Comparison of ENCODE assay signal across 1 cellular context in genomic region chr2:43193996-43194869, GRCh38.
TF ChIP-seq lines count a peak whose summit lies in the region.

No MANE protein-coding gene starts in this region.

TF ChIP-seq in HepG2, 621 proteins besides CTCF, POLR2A, EP300 and RAD21 (continued from another document and continues in another):
- TF ChIP-seq, protein P1, sequence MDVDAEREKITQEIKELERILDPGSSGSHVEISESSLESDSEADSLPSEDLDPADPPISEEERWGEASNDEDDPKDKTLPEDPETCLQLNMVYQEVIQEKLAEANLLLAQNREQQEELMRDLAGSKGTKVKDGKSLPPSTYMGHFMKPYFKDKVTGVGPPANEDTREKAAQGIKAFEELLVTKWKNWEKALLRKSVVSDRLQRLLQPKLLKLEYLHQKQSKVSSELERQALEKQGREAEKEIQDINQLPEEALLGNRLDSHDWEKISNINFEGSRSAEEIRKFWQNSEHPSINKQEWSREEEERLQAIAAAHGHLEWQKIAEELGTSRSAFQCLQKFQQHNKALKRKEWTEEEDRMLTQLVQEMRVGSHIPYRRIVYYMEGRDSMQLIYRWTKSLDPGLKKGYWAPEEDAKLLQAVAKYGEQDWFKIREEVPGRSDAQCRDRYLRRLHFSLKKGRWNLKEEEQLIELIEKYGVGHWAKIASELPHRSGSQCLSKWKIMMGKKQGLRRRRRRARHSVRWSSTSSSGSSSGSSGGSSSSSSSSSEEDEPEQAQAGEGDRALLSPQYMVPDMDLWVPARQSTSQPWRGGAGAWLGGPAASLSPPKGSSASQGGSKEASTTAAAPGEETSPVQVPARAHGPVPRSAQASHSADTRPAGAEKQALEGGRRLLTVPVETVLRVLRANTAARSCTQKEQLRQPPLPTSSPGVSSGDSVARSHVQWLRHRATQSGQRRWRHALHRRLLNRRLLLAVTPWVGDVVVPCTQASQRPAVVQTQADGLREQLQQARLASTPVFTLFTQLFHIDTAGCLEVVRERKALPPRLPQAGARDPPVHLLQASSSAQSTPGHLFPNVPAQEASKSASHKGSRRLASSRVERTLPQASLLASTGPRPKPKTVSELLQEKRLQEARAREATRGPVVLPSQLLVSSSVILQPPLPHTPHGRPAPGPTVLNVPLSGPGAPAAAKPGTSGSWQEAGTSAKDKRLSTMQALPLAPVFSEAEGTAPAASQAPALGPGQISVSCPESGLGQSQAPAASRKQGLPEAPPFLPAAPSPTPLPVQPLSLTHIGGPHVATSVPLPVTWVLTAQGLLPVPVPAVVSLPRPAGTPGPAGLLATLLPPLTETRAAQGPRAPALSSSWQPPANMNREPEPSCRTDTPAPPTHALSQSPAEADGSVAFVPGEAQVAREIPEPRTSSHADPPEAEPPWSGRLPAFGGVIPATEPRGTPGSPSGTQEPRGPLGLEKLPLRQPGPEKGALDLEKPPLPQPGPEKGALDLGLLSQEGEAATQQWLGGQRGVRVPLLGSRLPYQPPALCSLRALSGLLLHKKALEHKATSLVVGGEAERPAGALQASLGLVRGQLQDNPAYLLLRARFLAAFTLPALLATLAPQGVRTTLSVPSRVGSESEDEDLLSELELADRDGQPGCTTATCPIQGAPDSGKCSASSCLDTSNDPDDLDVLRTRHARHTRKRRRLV (CRISPR knock-in tag; IDR thresholded peaks at IDR 0.05), result no peak
- TF ChIP-seq WIZ (CRISPR knock-in tag; IDR thresholded peaks at IDR 0.05) (no peak; the same call in 1 of the 2 replicates), ZNF121 (CRISPR knock-in tag; IDR thresholded peaks at IDR 0.05) (peak; percentile 73), ZNF274 (CRISPR knock-in tag; IDR thresholded peaks at IDR 0.05) (peak; percentile 16), SP2 (CRISPR knock-in tag; IDR thresholded peaks at IDR 0.05) (no peak), IKZF1 (IDR thresholded peaks at IDR 0.05) (no peak), FOXA1 (IDR thresholded peaks at IDR 0.05) (no peak), FOXA1 (CRISPR knock-in tag; IDR thresholded peaks at IDR 0.05) (peak; percentile 59), PHF5A (CRISPR knock-in tag; IDR thresholded peaks at IDR 0.05; ENCODE audit: low read depth, unreplicated experiment) (peak; percentile 93), ZMYM3 (CRISPR knock-in tag; IDR thresholded peaks at IDR 0.05) (peak; percentile 98), FOXJ3 (CRISPR knock-in tag; IDR thresholded peaks at IDR 0.05; ENCODE audit: borderline replicate concordance) (peak; percentile 95; the same call in 1 of the 2 replicates), IKZF5 (CRISPR knock-in tag; IDR thresholded peaks at IDR 0.05) (peak; percentile 98), BCL3 (CRISPR knock-in tag; IDR thresholded peaks at IDR 0.05) (0 out of 2 replicates have a peak, but pooled peaks have one; percentile 25), MIER3 (CRISPR knock-in tag; IDR thresholded peaks at IDR 0.05; ENCODE audit: borderline replicate concordance) (peak; percentile 91; the same call in 1 of the 2 replicates), MIXL1 (CRISPR knock-in tag; IDR thresholded peaks at IDR 0.05) (peak; percentile 79; the same call in 1 of the 2 replicates), TBX3 (IDR thresholded peaks at IDR 0.05; ENCODE audit: borderline replicate concordance) (no peak), DNMT1 (CRISPR knock-in tag; IDR thresholded peaks at IDR 0.05) (peak; percentile 89; the same call in 1 of the 2 replicates), TCF7 (IDR thresholded peaks at IDR 0.05; ENCODE audit: low read depth) (no peak), ZBTB20 (CRISPR knock-in tag; IDR thresholded peaks at IDR 0.05; ENCODE audit: borderline replicate concordance, low read depth) (peak; percentile 95), KMT2A (CRISPR knock-in tag; IDR thresholded peaks at IDR 0.05) (0 out of 2 replicates have a peak, but pooled peaks have one; percentile 16), FIP1L1 (IDR thresholded peaks at IDR 0.05; ENCODE audit: borderline replicate concordance, insufficient read depth, low read depth, low read length) (no peak), ZNF790 (CRISPR knock-in tag; IDR thresholded peaks at IDR 0.05; ENCODE audit: borderline replicate concordance) (peak; percentile 89; the same call in 1 of the 2 replicates), RFX5 (IDR thresholded peaks at IDR 0.05; ENCODE audit: low read depth, low read length) (peak; percentile 31; the same call in 1 of the 2 replicates), JUN (CRISPR knock-in tag; IDR thresholded peaks at IDR 0.05) (peak; percentile 52; the same call in 1 of the 2 replicates), YEATS2 (CRISPR knock-in tag; IDR thresholded peaks at IDR 0.05; ENCODE audit: borderline replicate concordance) (no peak), JDP2 (CRISPR knock-in tag; IDR thresholded peaks at IDR 0.05; ENCODE audit: borderline replicate concordance) (no peak; the same call in 1 of the 2 replicates), MXI1 (IDR thresholded peaks at IDR 0.05; ENCODE audit: borderline replicate concordance, low read depth, low read length) (peak; percentile 48; the same call in 1 of the 3 replicates), ZNF431 (CRISPR knock-in tag; IDR thresholded peaks at IDR 0.05; ENCODE audit: borderline replicate concordance, low read depth) (peak; percentile 91; the same call in 1 of the 2 replicates), REPIN1 (CRISPR knock-in tag; IDR thresholded peaks at IDR 0.05; ENCODE audit: borderline replicate concordance, low read depth) (no peak; the same call in 1 of the 2 replicates), ZNF44 (CRISPR knock-in tag; IDR thresholded peaks at IDR 0.05) (peak; percentile 82), ZNF550 (CRISPR knock-in tag; IDR thresholded peaks at IDR 0.05; ENCODE audit: borderline replicate concordance) (0 out of 2 replicates have a peak, but pooled peaks have one; percentile 7), FOXM1 (CRISPR knock-in tag; IDR thresholded peaks at IDR 0.05) (no peak), JUND (CRISPR knock-in tag; IDR thresholded peaks at IDR 0.05) (0 out of 2 replicates have a peak, but pooled peaks have one; percentile 40), ETV5 (CRISPR knock-in tag; IDR thresholded peaks at IDR 0.05; ENCODE audit: borderline replicate concordance) (peak; percentile 64; the same call in 1 of the 2 replicates), ZFAT (CRISPR knock-in tag; conservative IDR thresholded peaks at IDR 0.05) (no peak), ZNF430 (CRISPR knock-in tag; IDR thresholded peaks at IDR 0.05) (peak; percentile 79; the same call in 1 of the 2 replicates), ZNF747 (CRISPR knock-in tag; IDR thresholded peaks at IDR 0.05; ENCODE audit: borderline replicate concordance) (peak; percentile 64; the same call in 1 of the 2 replicates), ZNF672 (CRISPR knock-in tag; IDR thresholded peaks at IDR 0.05) (no peak; the same call in 1 of the 2 replicates), ZFP36L2 (CRISPR knock-in tag; IDR thresholded peaks at IDR 0.05) (no peak), ONECUT2 (CRISPR knock-in tag; IDR thresholded peaks at IDR 0.05) (no peak; the same call in 1 of the 2 replicates), YEATS4 (CRISPR knock-in tag; IDR thresholded peaks at IDR 0.05; ENCODE audit: borderline replicate concordance) (peak; percentile 92), MLX (CRISPR knock-in tag; IDR thresholded peaks at IDR 0.05) (peak; percentile 57), ZNF264 (CRISPR knock-in tag; IDR thresholded peaks at IDR 0.05) (peak; percentile 99), ZC3H13 (CRISPR knock-in tag; IDR thresholded peaks at IDR 0.05) (peak; percentile 64), ZNF737 (CRISPR knock-in tag; IDR thresholded peaks at IDR 0.05; ENCODE audit: borderline replicate concordance) (no peak), PPARG (CRISPR knock-in tag; conservative IDR thresholded peaks at IDR 0.05) (peak; percentile 93)
- TF ChIP-seq, protein P2, sequence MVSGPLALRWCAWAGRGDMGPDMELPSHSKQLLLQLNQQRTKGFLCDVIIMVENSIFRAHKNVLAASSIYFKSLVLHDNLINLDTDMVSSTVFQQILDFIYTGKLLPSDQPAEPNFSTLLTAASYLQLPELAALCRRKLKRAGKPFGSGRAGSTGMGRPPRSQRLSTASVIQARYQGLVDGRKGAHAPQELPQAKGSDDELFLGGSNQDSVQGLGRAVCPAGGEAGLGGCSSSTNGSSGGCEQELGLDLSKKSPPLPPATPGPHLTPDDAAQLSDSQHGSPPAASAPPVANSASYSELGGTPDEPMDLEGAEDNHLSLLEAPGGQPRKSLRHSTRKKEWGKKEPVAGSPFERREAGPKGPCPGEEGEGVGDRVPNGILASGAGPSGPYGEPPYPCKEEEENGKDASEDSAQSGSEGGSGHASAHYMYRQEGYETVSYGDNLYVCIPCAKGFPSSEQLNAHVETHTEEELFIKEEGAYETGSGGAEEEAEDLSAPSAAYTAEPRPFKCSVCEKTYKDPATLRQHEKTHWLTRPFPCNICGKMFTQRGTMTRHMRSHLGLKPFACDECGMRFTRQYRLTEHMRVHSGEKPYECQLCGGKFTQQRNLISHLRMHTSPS (CRISPR knock-in tag; IDR thresholded peaks at IDR 0.05; ENCODE audit: low read depth), result no peak; the same call in 1 of the 2 replicates
- TF ChIP-seq, protein P3, sequence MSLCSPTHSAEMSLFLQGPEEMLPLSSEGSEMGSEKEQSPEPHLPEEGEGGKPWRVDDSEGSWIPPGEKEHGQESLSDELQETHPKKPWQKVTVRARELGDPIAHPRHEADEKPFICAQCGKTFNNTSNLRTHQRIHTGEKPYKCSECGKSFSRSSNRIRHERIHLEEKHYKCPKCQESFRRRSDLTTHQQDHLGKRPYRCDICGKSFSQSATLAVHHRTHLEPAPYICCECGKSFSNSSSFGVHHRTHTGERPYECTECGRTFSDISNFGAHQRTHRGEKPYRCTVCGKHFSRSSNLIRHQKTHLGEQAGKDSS (CRISPR knock-in tag; IDR thresholded peaks at IDR 0.05; ENCODE audit: borderline replicate concordance, low read depth), result no peak; the same call in 1 of the 2 replicates
- TF ChIP-seq, protein P4, sequence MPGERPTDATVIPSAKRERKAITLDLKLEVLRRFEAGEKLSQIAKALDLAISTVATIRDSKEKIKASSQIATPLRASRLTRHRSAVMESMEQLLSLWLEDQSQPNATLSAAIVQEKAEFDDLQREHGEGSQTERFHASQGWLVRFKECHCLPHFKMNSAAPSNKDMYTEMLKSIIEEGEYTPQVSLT (CRISPR knock-in tag; IDR thresholded peaks at IDR 0.05; ENCODE audit: borderline replicate concordance, low read depth), result no peak; the same call in 1 of the 2 replicates
- TF ChIP-seq, protein P5, sequence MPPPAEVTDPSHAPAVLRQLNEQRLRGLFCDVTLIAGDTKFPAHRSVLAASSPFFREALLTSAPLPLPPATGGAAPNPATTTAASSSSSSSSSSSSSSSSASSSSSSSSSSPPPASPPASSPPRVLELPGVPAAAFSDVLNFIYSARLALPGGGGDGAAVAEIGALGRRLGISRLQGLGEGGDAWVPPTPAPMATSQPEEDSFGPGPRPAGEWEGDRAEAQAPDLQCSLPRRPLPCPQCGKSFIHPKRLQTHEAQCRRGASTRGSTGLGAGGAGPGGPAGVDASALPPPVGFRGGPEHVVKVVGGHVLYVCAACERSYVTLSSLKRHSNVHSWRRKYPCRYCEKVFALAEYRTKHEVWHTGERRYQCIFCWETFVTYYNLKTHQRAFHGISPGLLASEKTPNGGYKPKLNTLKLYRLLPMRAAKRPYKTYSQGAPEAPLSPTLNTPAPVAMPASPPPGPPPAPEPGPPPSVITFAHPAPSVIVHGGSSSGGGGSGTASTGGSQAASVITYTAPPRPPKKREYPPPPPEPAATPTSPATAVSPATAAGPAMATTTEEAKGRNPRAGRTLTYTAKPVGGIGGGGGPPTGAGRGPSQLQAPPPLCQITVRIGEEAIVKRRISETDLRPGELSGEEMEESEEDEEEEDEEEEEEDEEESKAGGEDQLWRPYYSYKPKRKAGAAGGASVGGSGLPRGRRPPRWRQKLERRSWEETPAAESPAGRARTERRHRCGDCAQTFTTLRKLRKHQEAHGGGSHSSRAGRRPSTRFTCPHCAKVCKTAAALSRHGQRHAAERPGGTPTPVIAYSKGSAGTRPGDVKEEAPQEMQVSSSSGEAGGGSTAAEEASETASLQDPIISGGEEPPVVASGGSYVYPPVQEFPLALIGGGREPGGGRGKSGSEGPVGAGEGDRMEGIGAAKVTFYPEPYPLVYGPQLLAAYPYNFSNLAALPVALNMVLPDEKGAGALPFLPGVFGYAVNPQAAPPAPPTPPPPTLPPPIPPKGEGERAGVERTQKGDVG (CRISPR knock-in tag; IDR thresholded peaks at IDR 0.05; ENCODE audit: borderline replicate concordance), result no peak
- TF ChIP-seq, protein P6, sequence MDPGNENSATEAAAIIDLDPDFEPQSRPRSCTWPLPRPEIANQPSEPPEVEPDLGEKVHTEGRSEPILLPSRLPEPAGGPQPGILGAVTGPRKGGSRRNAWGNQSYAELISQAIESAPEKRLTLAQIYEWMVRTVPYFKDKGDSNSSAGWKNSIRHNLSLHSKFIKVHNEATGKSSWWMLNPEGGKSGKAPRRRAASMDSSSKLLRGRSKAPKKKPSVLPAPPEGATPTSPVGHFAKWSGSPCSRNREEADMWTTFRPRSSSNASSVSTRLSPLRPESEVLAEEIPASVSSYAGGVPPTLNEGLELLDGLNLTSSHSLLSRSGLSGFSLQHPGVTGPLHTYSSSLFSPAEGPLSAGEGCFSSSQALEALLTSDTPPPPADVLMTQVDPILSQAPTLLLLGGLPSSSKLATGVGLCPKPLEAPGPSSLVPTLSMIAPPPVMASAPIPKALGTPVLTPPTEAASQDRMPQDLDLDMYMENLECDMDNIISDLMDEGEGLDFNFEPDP (CRISPR knock-in tag; conservative IDR thresholded peaks at IDR 0.05), result no peak
